11 cellular contexts compared by ENCODE assay signal in genomic region chr13:34357435-34358232, GRCh38.
DNase-seq lines count a peak whose midpoint lies in the region; ATAC-seq and TF ChIP-seq lines count a peak whose summit lies in the region.
"Had no signal": no experiment of that assay in that cellular context is flagged by ENCODE, and none has a peak within 500 bp of the region (broad histone marks: within the 10 kb centered on the region; RNA-seq: fewer than 3 reads in every experiment).

No MANE protein-coding gene starts in this region.

- peak; percentile 7 for DNase-seq in NCI-H510A (lab: John Stamatoyannopoulos, UW)
- no peak for DNase-seq in NCI-H510A treated with DMSO at 0.1 percent for 48 hours (lab: John Stamatoyannopoulos, UW)
- peak; percentile 66 for DNase-seq in SHP77 treated with DMSO at 0.1 percent for 48 hours (lab: John Stamatoyannopoulos, UW)
- peak; percentile 73 for DNase-seq in fibroblast of mammary gland (ENCODE audit: low read depth)
- DNase-seq in stromal cell of bone marrow (ENCODE audit: low read depth) = peak; percentile 50
- no peak for DNase-seq in HCEC 1CT
- no peak for DNase-seq in DMS79 (lab: John Stamatoyannopoulos, UW)
- DNase-seq: activated CD4-positive, alpha-beta T cell treated with anti-CD3 and anti-CD28 coated beads, Interleukin-2, amount 10 ng/mL, durations not matched to agents 24 days and 14 days; hypothalamus; NK-92 treated with Interleukin-12 subunit alpha and Interleukin-12 subunit beta, amount 100 ng/mL, for 24 hours had no signal

- no peak for ATAC-seq in HG03432 (IDR thresholded peaks at IDR 0.05; ENCODE audit: unreplicated experiment)

- H3K4me3 ChIP-seq in fibroblast of mammary gland (ENCODE audit: control insufficient read depth, low read depth, low read length) = no peak overlapping the region

- TF ChIP-seq CTCF in fibroblast of mammary gland (conservative IDR thresholded peaks at IDR 0.05; ENCODE audit: control insufficient read depth, insufficient read depth, low read depth, low read length) = no peak

Comparison
In these comparisons a context has a peak if more than half of its experiments do, and no peak if none do; other contexts are left out.
1. DNase-seq: peak in NCI-H510A (single experiment), SHP77 treated with DMSO at 0.1 percent for 48 hours (single experiment), fibroblast of mammary gland (single experiment) and stromal cell of bone marrow (single experiment); none in NCI-H510A treated with DMSO at 0.1 percent for 48 hours (single experiment), HCEC 1CT (single experiment) and DMS79 (single experiment).